Comparison of ENCODE assay signal across 8 cellular contexts in genomic region chr4:42519803-42520417, GRCh38.
DNase-seq lines count a peak whose midpoint lies in the region; ATAC-seq, FAIRE-seq and TF ChIP-seq lines count a peak whose summit lies in the region.

No MANE protein-coding gene starts in this region.

- H3K4me1 Mint-ChIP-seq in activated B cell treated with CpG ODN at 0.5 μM for 24 hours (peaks cover 6% of the 10 kb centered on the region), nephron (peaks cover 10% of the 10 kb centered on the region)

- TF ChIP-seq POLR2A in NB4 (IDR thresholded peaks at IDR 0.05; ENCODE audit: extremely low read depth, insufficient read length): no peak

- intact Hi-C loops in activated B cell treated with CpG ODN at 0.5 μM for 24 hours (cut with micrococcal nuclease): loop anchor here (1.0 to 10.0 kb wide), 4 partner anchors 149 to 563 kb away; partner anchors contain the start of gene BEND4

- DNase-seq in DMS114 treated with DMSO at 0.1 percent for 48 hours (lab: John Stamatoyannopoulos, UW; ENCODE audit: unreplicated experiment): peak; percentile 32
- peak; percentile 65 for DNase-seq in NB4 (ENCODE audit: low read depth)
- no peak for DNase-seq in activated B cell treated with CpG ODN at 0.5 μM for 24 hours
- peak; percentile 57 for DNase-seq in epithelial cell of esophagus (ENCODE audit: low read depth)
- DNase-seq in urothelium cell line (ENCODE audit: low spot score): peak; percentile 27

- ATAC-seq in GM19463 (IDR thresholded peaks at IDR 0.05; ENCODE audit: unreplicated experiment) (peak; percentile 58), activated B cell treated with CpG ODN at 0.5 μM for 24 hours (ENCODE audit: low read depth) (peak; percentile 42), HG03025 (IDR thresholded peaks at IDR 0.05; ENCODE audit: low FRiP score, unreplicated experiment) (no peak)

- FAIRE-seq in urothelium cell line (lab: Jason Lieb, UNC): no peak

- H3K27ac Mint-ChIP-seq in activated B cell treated with CpG ODN at 0.5 μM for 24 hours: no peak overlapping the region
- H3K27ac Mint-ChIP-seq in nephron: peak overlapping the region in 1 of 3 experiments; percentile 17

- H3K27me3 Mint-ChIP-seq in activated B cell treated with CpG ODN at 0.5 μM for 24 hours (no peaks in the 10 kb centered on the region), nephron (ENCODE audit: low read depth) (peaks cover 4% of the 10 kb centered on the region)

- H3K9me3 Mint-ChIP-seq in activated B cell treated with CpG ODN at 0.5 μM for 24 hours (no peaks in the 10 kb centered on the region), nephron (no peaks in the 10 kb centered on the region)

- TF ChIP-seq CTCF in NB4 (IDR thresholded peaks at IDR 0.05; ENCODE audit: low read depth, low read length) (peak; percentile 48), activated B cell treated with CpG ODN at 0.5 μM for 24 hours (IDR thresholded peaks at IDR 0.05) (peak; percentile 59), epithelial cell of esophagus (IDR thresholded peaks at IDR 0.05; ENCODE audit: insufficient read depth, low read depth, low read length, missing control alignments) (peak; percentile 60), nephron (IDR thresholded peaks at IDR 0.05; ENCODE audit: unreplicated experiment in 3 of 3) (peak; percentile 74 to 79 (median 74))

- H3K36me3 Mint-ChIP-seq in activated B cell treated with CpG ODN at 0.5 μM for 24 hours (ENCODE audit: low read depth) (peaks cover 44% of the 10 kb centered on the region), nephron (ENCODE audit: low read depth) (no peaks in the 10 kb centered on the region)

- no peak overlapping the region for H3K4me3 Mint-ChIP-seq in activated B cell treated with CpG ODN at 0.5 μM for 24 hours
- H3K4me3 Mint-ChIP-seq in nephron: no peak overlapping the region

- CTCF ChIA-PET in activated B cell treated with CpG ODN at 0.5 μM for 24 hours (lab: Charles Lee): interaction anchor here (0.6 to 3.6 kb wide), 13 partner anchors 13 to 1240 kb away, joined by 3 to 39 read pairs (median 4); no protein-coding TSS in a partner anchor

- POLR2A ChIA-PET in activated B cell treated with CpG ODN at 0.5 μM for 24 hours (lab: Charles Lee): no interaction called here

- H3K4me3 ChIP-seq in NB4 (ENCODE audit: low read depth, low read length) (no peak overlapping the region), epithelial cell of esophagus (ENCODE audit: low read length) (no peak overlapping the region)
